Comparison of ENCODE assay signal across 25 cellular contexts in the genomic region with DNA sequence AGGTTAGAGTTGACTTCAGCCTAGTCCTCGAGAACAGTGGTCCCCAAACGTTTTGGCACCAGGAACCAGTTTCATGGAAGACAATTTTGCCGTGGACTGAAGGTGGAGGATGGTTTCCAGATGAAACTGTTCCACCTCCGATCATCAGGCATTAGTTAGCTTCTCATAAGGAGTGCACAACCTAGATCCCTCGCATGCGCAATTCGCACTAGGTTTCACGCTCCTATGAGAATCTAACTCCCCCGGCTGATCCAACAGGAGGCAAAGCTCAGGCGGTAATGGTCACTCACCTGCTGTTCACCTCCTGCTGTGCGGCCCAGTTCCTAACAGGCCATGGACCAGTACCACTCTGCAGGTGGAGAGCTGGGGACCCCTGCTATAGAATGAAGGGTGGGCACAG.
"Had no signal": no experiment of that assay in that cellular context is flagged by ENCODE, and none has a peak within 500 bp of the region (broad histone marks: within the 10 kb centered on the region; RNA-seq: fewer than 3 reads in every experiment).

No MANE protein-coding gene starts in this region.

- FAIRE-seq: urothelium cell line had no signal

- H3K36me3 ChIP-seq: stomach, suprapubic skin, thoracic aorta, thyroid gland, tibial artery, tibial nerve, transverse colon, upper lobe of left lung, upper lobe of right lung, uterus, vagina had no signal

- H3K27me3 ChIP-seq: stomach, suprapubic skin, testis, thyroid gland, tibial artery, tibial nerve, transverse colon, upper lobe of left lung, upper lobe of right lung, uterus, vagina had no signal

- H3K4me3 ChIP-seq: stomach, suprapubic skin, testis, thoracic aorta, thyroid gland, tibial artery, tibial nerve, transverse colon, upper lobe of left lung, upper lobe of right lung, uterus, vagina had no signal

- H3K4me1 ChIP-seq: stomach, suprapubic skin, testis, thyroid gland, tibial artery, tibial nerve, upper lobe of left lung, upper lobe of right lung, uterus had no signal

- DNase-seq: stimulated activated CD4-positive, alpha-beta T cell treated with anti-CD3 and anti-CD28 coated beads, Interleukin-2, amount 100 ng/mL, for 48 hours; stimulated activated CD4-positive, alpha-beta T cell treated with anti-CD3 and anti-CD28 coated beads, Interleukin-4, amount 100 ng/mL, for 1 hour; stimulated activated CD4-positive, alpha-beta T cell treated with anti-CD3 and anti-CD28 coated beads, Interleukin-4, amount 100 ng/mL, for 24 hours; stimulated activated CD4-positive, alpha-beta T cell treated with anti-CD3 and anti-CD28 coated beads, Interleukin-4, amount 100 ng/mL, for 4 hours; stimulated activated CD8-positive, alpha-beta memory T cell treated with anti-CD3 and anti-CD28 coated beads, Interleukin-4, amount 100 ng/mL, for 48 hours; stimulated activated naive B cell treated with anti-CD40 and anti-IgM and Interleukin-4, amounts not matched to agents 10 μg/mL and 1 μg/mL and 100 μg/mL, for 72 hours; stimulated activated naive CD4-positive, alpha-beta T cell; stimulated activated naive CD4-positive, alpha-beta T cell treated with Interleukin-2 at 50 U/mL for 16 hours; stimulated activated naive CD8-positive, alpha-beta T cell treated with anti-CD3 and anti-CD28 coated beads, Interleukin-15, amount 100 ng/mL, for 72 hours; stimulated activated naive CD8-positive, alpha-beta T cell treated with anti-CD3 and anti-CD28 coated beads, Interleukin-15, Interleukin-2, amounts not matched to agents 100 U/mL and 50 U/mL, for 24 hours; stomach; substantia nigra; testis; thyroid gland; tibial artery; transverse colon; trophoblast cell; upper lobe of left lung; upper lobe of right lung; uterus had no signal

- H3K27ac ChIP-seq: stomach, suprapubic skin, testis, thoracic aorta, thyroid gland, tibial artery, tibial nerve, transverse colon, upper lobe of left lung, upper lobe of right lung, uterus, vagina had no signal

- H3K9me3 ChIP-seq: suprapubic skin, testis, thoracic aorta, thyroid gland, transverse colon, upper lobe of right lung, uterus, vagina had no signal
